Comparison of ENCODE assay signal across 9 cellular contexts in the genomic region with DNA sequence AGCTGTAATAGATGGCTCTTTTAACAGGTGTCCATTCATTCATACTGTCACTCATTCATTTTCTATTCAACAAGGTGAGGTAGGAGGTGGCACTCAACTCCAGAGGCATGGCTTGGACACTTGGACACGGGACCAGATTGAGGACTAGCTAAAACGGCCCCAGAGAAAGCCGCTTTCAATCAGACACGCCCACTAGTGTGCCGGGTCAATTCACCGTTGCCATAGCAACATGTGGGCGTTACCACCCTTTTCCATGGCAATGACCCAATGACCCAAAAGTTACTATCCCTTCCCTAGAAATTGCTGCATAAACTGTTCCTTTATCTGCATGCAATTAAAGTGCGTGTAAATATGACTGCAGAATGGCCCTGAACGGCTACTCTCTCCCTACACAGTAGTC. TPM values are rescaled to one million over a fixed set of nuclear protein-coding genes. Genes with fewer than 3 reads are reported as not detected.
DNase-seq lines count a peak whose midpoint lies in the region; ATAC-seq and TF ChIP-seq lines count a peak whose summit lies in the region.
"Had no signal": no experiment of that assay in that cellular context is flagged by ENCODE, and none has a peak within 500 bp of the region (broad histone marks: within the 10 kb centered on the region; RNA-seq: fewer than 3 reads in every experiment).

No MANE protein-coding gene starts in this region.

- H3K36me3 Mint-ChIP-seq in neural progenitor cell = no peaks in the 10 kb centered on the region

- no peaks in the 10 kb centered on the region for H3K79me2 ChIP-seq in neural progenitor cell (ENCODE audit: low read depth)

- H3K27ac Mint-ChIP-seq in neural progenitor cell = peak overlapping the region; percentile 100

- no peak for TF ChIP-seq POLR2A in heart left ventricle (IDR thresholded peaks at IDR 0.05)

- peak overlapping the region; percentile 46; the same call in 1 of the 2 replicates for H3K4me3 ChIP-seq in BLaER1
- peak overlapping the region; percentile 48 for H3K4me3 ChIP-seq in adipocyte (ENCODE audit: low read length)
- H3K4me3 ChIP-seq in heart left ventricle = peak overlapping the region in 3 of 12 donors; percentile 2 to 6 (median 2)
- H3K4me3 ChIP-seq in neural progenitor cell = peak overlapping the region; percentile 26

- H3K36me3 ChIP-seq in BLaER1 = no peaks in the 10 kb centered on the region
- H3K36me3 ChIP-seq in adipocyte (ENCODE audit: control insufficient read depth, insufficient read depth, low read length, severe bottlenecking) = no peaks in the 10 kb centered on the region
- no peaks in the 10 kb centered on the region for H3K36me3 ChIP-seq in heart left ventricle
- H3K36me3 ChIP-seq in neural progenitor cell = no peaks in the 10 kb centered on the region

- DNase-seq in adipocyte (ENCODE audit: low read depth) (peak; percentile 12), heart left ventricle (peak in 4 of 5 donors; percentile 42 to 62 (median 48)), neural progenitor cell (ENCODE audit: low spot score) (peak; percentile 72), 8988T (no peak), SHP77 treated with DMSO at 0.1 percent for 48 hours (lab: John Stamatoyannopoulos, UW) (no peak)
- DNase-seq: NCI-H510A had no signal

- H3K9ac ChIP-seq in BLaER1 (no peak overlapping the region; the same call in 1 of the 2 replicates), adipocyte (ENCODE audit: low read length) (peak overlapping the region; percentile 27), neural progenitor cell (no peak overlapping the region)

- H3K4me3 Mint-ChIP-seq in neural progenitor cell = peak overlapping the region; percentile 81

- no peaks in the 10 kb centered on the region for H3K27me3 ChIP-seq in BLaER1
- H3K27me3 ChIP-seq in adipocyte (replicated peaks; ENCODE audit: control insufficient read depth, insufficient read depth, low read length) = no peaks in the 10 kb centered on the region
- no peaks in the 10 kb centered on the region for H3K27me3 ChIP-seq in heart left ventricle
- no peaks in the 10 kb centered on the region for H3K27me3 ChIP-seq in neural progenitor cell

- H3K9me3 ChIP-seq in BLaER1 (peaks cover 9% of the 10 kb centered on the region), adipocyte (ENCODE audit: control insufficient read depth, low read length) (no peaks in the 10 kb centered on the region), heart left ventricle (no peaks in the 10 kb centered on the region), neural progenitor cell (ENCODE audit: low read depth) (no peaks in the 10 kb centered on the region)

- peak in 3 of 4 donors; percentile 8 to 29 (median 16) for ATAC-seq in heart left ventricle
- no peak for ATAC-seq in GM18907 (IDR thresholded peaks at IDR 0.05; ENCODE audit: unreplicated experiment)
- no peak for ATAC-seq in GM21381 (IDR thresholded peaks at IDR 0.05; ENCODE audit: unreplicated experiment)

- TF ChIP-seq CTCF in heart left ventricle (IDR thresholded peaks at IDR 0.05) (no peak), neural progenitor cell (IDR thresholded peaks at IDR 0.05) (no peak)

- H3K9me3 Mint-ChIP-seq in neural progenitor cell = no peaks in the 10 kb centered on the region

- WGBS in heart left ventricle, 4 donors = 38 to 59% (median 45%) methylated on average over 9 of the region's 9 CpGs

- H3K4me1 Mint-ChIP-seq in neural progenitor cell = peaks cover 77% of the 10 kb centered on the region

- peaks cover 32% of the 10 kb centered on the region for H3K4me1 ChIP-seq in BLaER1
- peaks cover 57% of the 10 kb centered on the region for H3K4me1 ChIP-seq in adipocyte (ENCODE audit: control insufficient read depth, insufficient read depth, low read length)
- H3K4me1 ChIP-seq in heart left ventricle = peaks cover 8 to 49% (median 36%) of the 10 kb centered on the region in 12 donors
- H3K4me1 ChIP-seq in neural progenitor cell = peaks cover 47% of the 10 kb centered on the region

- intact Hi-C loops in heart left ventricle (cut with DNase I) = loop anchor here in 7 of 10 donors (1.0 to 10.0 kb wide), 9 partner anchors 43 to 83 kb away; partner anchors contain the start of gene LGALSL (in 5 of the 7)

- peaks cover 2% of the 10 kb centered on the region for H3K27me3 Mint-ChIP-seq in neural progenitor cell (ENCODE audit: insufficient read depth, low read depth)

- H3K4me2 ChIP-seq in BLaER1 (peak overlapping the region; percentile 80), neural progenitor cell (peak overlapping the region; percentile 71)

- peaks cover 18% of the 10 kb centered on the region for H3F3A ChIP-seq in neural progenitor cell (ENCODE audit: low read depth)

- H3K27ac ChIP-seq in BLaER1 (peak overlapping the region; percentile 91), heart left ventricle (peak overlapping the region; percentile 71 to 97 (median 86)), neural progenitor cell (peak overlapping the region; percentile 88)

- H4K20me1 ChIP-seq in BLaER1 (no peaks in the 10 kb centered on the region), neural progenitor cell (ENCODE audit: low read depth) (no peaks in the 10 kb centered on the region)

- peak overlapping the region; percentile 84 for H2AFZ ChIP-seq in neural progenitor cell (replicated peaks)

RNA-seq across cellular contexts. Expression of gene LGALSL, which starts 49.2 kb away (rescaled TPM):
- total RNA-seq in heart left ventricle (10 to 100 TPM in 5 of 9 donors, 1 to 10 TPM in 4; 6.4 to 31.6 (median 11.8) TPM), neural progenitor cell (ENCODE audit: low replicate concordance) (24.3 and 31.1 TPM in 2 replicates)
- polyA plus RNA-seq in heart left ventricle = 1 to 10 TPM; 5.6 to 8.2 TPM

Comparison
In these comparisons a context has a peak if more than half of its experiments do, and no peak if none do; other contexts are left out.
1. DNase-seq: peak in adipocyte (single experiment), heart left ventricle (4 of 5) and neural progenitor cell (single experiment); none in 8988T (single experiment) and SHP77 treated with DMSO at 0.1 percent for 48 hours (single experiment).
2. ATAC-seq: peak in heart left ventricle (3 of 4); none in GM18907 (single experiment) and GM21381 (single experiment).
3. Peak in every context shown above with its lines, with median percentiles within 50 percentile points of each other: H3K27ac ChIP-seq.